21 cellular contexts compared by ENCODE assay signal in genomic region chr2:84301717-84302116, GRCh38.
"Had no signal": no experiment of that assay in that cellular context is flagged by ENCODE, and none has a peak within 500 bp of the region (broad histone marks: within the 10 kb centered on the region; RNA-seq: fewer than 3 reads in every experiment).

No MANE protein-coding gene starts in this region.

- H3K4me3 ChIP-seq: cardiac muscle cell, SJSA1 had no signal

- FAIRE-seq: RCC 7860 had no signal

- H3K27me3 ChIP-seq: brain microvascular endothelial cell, cardiac muscle cell, SJSA1 had no signal

- H3K36me3 ChIP-seq: brain microvascular endothelial cell, cardiac muscle cell, SJSA1 had no signal

- H3K27ac ChIP-seq: brain microvascular endothelial cell, cardiac muscle cell, SJSA1 had no signal

- DNase-seq: activated CD4-positive, alpha-beta T cell treated with anti-CD3 and anti-CD28 coated beads for 4 hours; activated CD8-positive, alpha-beta memory T cell treated with anti-CD3 and anti-CD28 coated beads, Interleukin-2, amount 50 U/mL, for 4 hours; activated CD8-positive, alpha-beta T cell treated with anti-CD3 and anti-CD28 coated beads for 36 hours; activated gamma-delta T cell treated with Interleukin-2 at 50 U/mL for 16 hours; activated naive CD4-positive, alpha-beta T cell treated with anti-CD3 and anti-CD28 coated beads, Interleukin-2, amount 10 ng/mL, durations not matched to agents 7 days and 5 days; activated naive CD8-positive, alpha-beta T cell treated with anti-CD3 and anti-CD28 coated beads for 36 hours; activated T-cell treated with anti-CD3 and anti-CD28 coated beads, Interleukin-2, amount 50 U/mL, for 72 hours; brain microvascular endothelial cell; Kasumi-1; KBM-7; NCI-H1105 treated with DMSO at 0.1 percent for 48 hours; NCI-H146; NCI-H2029; NCI-H226; NCI-H69; PC-3; SHP77; SW 1271 had no signal
